Comparison of ENCODE assay signal across 8 cellular contexts in the genomic region with DNA sequence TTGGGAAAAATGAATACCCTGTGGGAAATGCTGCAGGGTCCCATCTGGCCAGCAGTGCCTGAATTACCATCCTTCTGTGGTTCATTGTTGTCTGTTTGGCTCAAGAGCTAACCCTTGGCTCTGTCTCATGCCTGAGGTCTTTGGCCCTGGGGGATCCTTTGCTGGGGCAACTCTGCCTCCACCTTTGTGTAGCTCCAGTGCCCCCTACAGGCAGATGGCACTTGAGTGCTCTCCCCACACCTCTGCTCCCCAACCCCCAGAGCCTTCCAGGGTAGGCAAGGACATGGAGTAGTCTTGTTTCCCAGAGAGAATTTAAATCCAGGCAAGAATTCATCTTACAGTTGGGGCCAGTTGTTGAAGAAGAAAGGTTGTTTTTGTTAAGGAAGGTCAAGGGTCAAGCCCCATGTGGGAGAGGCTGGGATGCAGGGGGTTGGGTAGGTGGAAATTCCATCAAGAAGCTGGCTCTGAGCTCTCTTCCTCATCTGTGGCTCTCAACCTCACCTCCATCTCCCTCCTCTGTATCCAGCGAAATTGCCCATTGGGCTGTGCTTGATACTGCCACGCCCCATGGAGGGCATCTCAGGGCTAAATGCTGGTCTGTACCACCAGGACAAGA. TPM values are rescaled to one million over a fixed set of nuclear protein-coding genes. Genes with fewer than 3 reads are reported as not detected.
A peak's percentile ranks its signal among the peaks of the same experiment; 100 is the strongest.
DNase-seq lines count a peak whose midpoint lies in the region; ATAC-seq and TF ChIP-seq lines count a peak whose summit lies in the region.

No MANE protein-coding gene starts in this region.

- no peaks in the 10 kb centered on the region for H3K9me2 ChIP-seq in PC-3 (replicated peaks; ENCODE audit: low read length)

- no peak overlapping the region for H3K4me2 ChIP-seq in PC-3 (ENCODE audit: low read length)

- CTCF ChIA-PET in BJ (lab: Yijun Ruan, JAX): interaction anchor here (1.3 to 3.5 kb wide), 4 partner anchors 9 to 341 kb away, joined by 4 to 21 read pairs (median 4); no protein-coding TSS in a partner anchor
- CTCF ChIA-PET in PC-3 (lab: Charles Lee): interaction anchor here (0.5 kb wide), 1 partner anchor 153 kb away, joined by 5 read pairs; no protein-coding TSS in a partner anchor

- H3K9me3 Mint-ChIP-seq in activated T-helper 17 cell treated with anti-CD3 and anti-CD28 coated beads, Interleukin-2, amount 50 U/mL, for 72 hours: no peaks in the 10 kb centered on the region

- H3K4me1 ChIP-seq in PC-3 (ENCODE audit: insufficient read depth, low read length) (no peaks in the 10 kb centered on the region), tibial artery (no peaks in the 10 kb centered on the region)

- H3K36me3 ChIP-seq in BJ (ENCODE audit: control insufficient read depth, insufficient read depth, low read length) (no peaks in the 10 kb centered on the region), PC-3 (ENCODE audit: low read depth, low read length) (no peaks in the 10 kb centered on the region), tibial artery (no peaks in the 10 kb centered on the region)

- intact Hi-C loops in PC-3 (cut with micrococcal nuclease) (no loop called here), left ventricle myocardium superior (cut with micrococcal nuclease) (no loop called here), tibial artery (cut with DNase I; ENCODE audit: low total_unique reads) (no loop called here)

- H3K36me3 Mint-ChIP-seq in activated T-helper 17 cell treated with anti-CD3 and anti-CD28 coated beads, Interleukin-2, amount 50 U/mL, for 72 hours (ENCODE audit: low read depth): peaks cover 51% of the 10 kb centered on the region

- no peaks in the 10 kb centered on the region for H4K20me1 ChIP-seq in PC-3 (ENCODE audit: low read length)

- H3K4me3 ChIP-seq in BJ (ENCODE audit: low read depth, low read length): no peak overlapping the region
- no peak overlapping the region for H3K4me3 ChIP-seq in PC-3 (ENCODE audit: low read length)
- H3K4me3 ChIP-seq in tibial artery: no peak overlapping the region

- H3K27ac ChIP-seq in PC-3 (ENCODE audit: low read length) (no peak overlapping the region), tibial artery (no peak overlapping the region)

- no peak overlapping the region for H3K9ac ChIP-seq in PC-3 (ENCODE audit: low read length)

- peak overlapping the region; percentile 61 for H3K27ac Mint-ChIP-seq in activated T-helper 17 cell treated with anti-CD3 and anti-CD28 coated beads, Interleukin-2, amount 50 U/mL, for 72 hours

- no TSS peak for BruUV-seq in PC-3 (replicated peaks; lab: Mats Ljungman, UMichigan)

- no peak overlapping the region for H3K4me3 Mint-ChIP-seq in activated T-helper 17 cell treated with anti-CD3 and anti-CD28 coated beads, Interleukin-2, amount 50 U/mL, for 72 hours

- ATAC-seq in GM21515 (IDR thresholded peaks at IDR 0.05; ENCODE audit: unreplicated experiment) (peak; percentile 51), PC-3 (peak; percentile 38; the same call in 1 of the 2 replicates), left ventricle myocardium superior (peak; percentile 87), HG02938 (IDR thresholded peaks at IDR 0.05; ENCODE audit: unreplicated experiment) (no peak)
- ATAC-seq in activated T-helper 17 cell treated with anti-CD3 and anti-CD28 coated beads, Interleukin-2, amount 50 U/mL, for 72 hours (replicated peaks): peak; percentile 97

- H3K27me3 ChIP-seq in BJ (ENCODE audit: control insufficient read depth, insufficient read depth, low read length): peaks cover 6% of the 10 kb centered on the region; the same call in 1 of the 2 replicates
- H3K27me3 ChIP-seq in PC-3 (ENCODE audit: low read length): peaks cover 84% of the 10 kb centered on the region
- peaks cover 0 to 58% of the 10 kb centered on the region in 2 donors for H3K27me3 ChIP-seq in tibial artery

- no peak overlapping the region for H2AFZ ChIP-seq in PC-3 (ENCODE audit: low read length)

- POLR2A ChIA-PET in BJ (lab: Charles Lee) (interaction anchor here (0.6 kb wide), 1 partner anchor 338 kb away, joined by 4 read pairs; no protein-coding TSS in a partner anchor), PC-3 (lab: Charles Lee; ENCODE audit: unreplicated experiment) (no interaction called here)

- no peaks in the 10 kb centered on the region for H3K27me3 Mint-ChIP-seq in activated T-helper 17 cell treated with anti-CD3 and anti-CD28 coated beads, Interleukin-2, amount 50 U/mL, for 72 hours

- DNase-seq in BJ (ENCODE audit: low read depth) (no peak), PC-3 (peak; percentile 51), left ventricle myocardium superior (peak; percentile 57), tibial artery (no peak)
- peak; percentile 72 to 79 for DNase-seq in stimulated activated CD4-positive, alpha-beta T cell treated with anti-CD3 and anti-CD28 coated beads, Interleukin-1b, Interleukin-23, amount 100 ng/mL, for 4 hours (ENCODE audit: low read depth in 2 of 2)

- no peaks in the 10 kb centered on the region for H3K9me3 ChIP-seq in PC-3 (ENCODE audit: low read length)
- no peaks in the 10 kb centered on the region for H3K9me3 ChIP-seq in tibial artery

- H3K4me1 Mint-ChIP-seq in activated T-helper 17 cell treated with anti-CD3 and anti-CD28 coated beads, Interleukin-2, amount 50 U/mL, for 72 hours: peaks cover 20% of the 10 kb centered on the region

- peak; percentile 46; the same call in 1 of the 2 replicates for TF ChIP-seq CTCF in BJ (IDR thresholded peaks at IDR 0.05; ENCODE audit: insufficient read depth, low read depth, low read length)
- peak; percentile 69 for TF ChIP-seq CTCF in PC-3 (conservative IDR thresholded peaks at IDR 0.05; ENCODE audit: low read depth, low read length)
- peak in 1 of 2 experiments; percentile 20 for TF ChIP-seq CTCF in tibial artery (IDR thresholded peaks at IDR 0.05)

- no peaks in the 10 kb centered on the region for H3F3A ChIP-seq in PC-3 (ENCODE audit: low read length, unreplicated experiment)

- no peaks in the 10 kb centered on the region for H3K79me2 ChIP-seq in PC-3 (ENCODE audit: low read length)

RNA-seq across cellular contexts. Expression of a gene that starts 44.2 kb away (rescaled TPM):
- polyA plus RNA-seq in BJ (2011; rRNA removed): not detected in 2 replicates
- polyA minus RNA-seq in BJ (2011; rRNA and poly(A)+ RNA removed): not detected in 2 replicates
- total RNA-seq in PC-3 (2014; rRNA removed) (not detected in 2 replicates), left ventricle myocardium superior (0.17 TPM)
- 10 to 100 TPM; 13.5 to 17.8 TPM for total RNA-seq in activated T-helper 17 cell treated with anti-CD3 and anti-CD28 coated beads, Interleukin-2, amount 50 U/mL, for 72 hours

Comparison
In these comparisons a context has a peak if more than half of its experiments do, and no peak if none do; other contexts are left out.
1. DNase-seq: peak in PC-3 (single experiment), left ventricle myocardium superior (single experiment) and stimulated activated CD4-positive, alpha-beta T cell treated with anti-CD3 and anti-CD28 coated beads, Interleukin-1b, Interleukin-23, amount 100 ng/mL, for 4 hours (2 of 2); none in BJ (single experiment) and tibial artery (0 of 2).
2. RNA of a gene that starts 44.2 kb away (total RNA-seq): 13.5 to 17.8 TPM in activated T-helper 17 cell treated with anti-CD3 and anti-CD28 coated beads, Interleukin-2, amount 50 U/mL, for 72 hours; 0.17 TPM in left ventricle myocardium superior (single experiment) and not detected in PC-3; every median in the first group is over 10 times any median in the second.